29 cellular contexts compared by ENCODE assay signal in genomic region chr2:9091819-9092218, GRCh38.
A peak's percentile ranks its signal among the peaks of the same experiment; 100 is the strongest.
DNase-seq lines count a peak whose midpoint lies in the region; ATAC-seq, FAIRE-seq and TF ChIP-seq lines count a peak whose summit lies in the region.
"Had no signal": no experiment of that assay in that cellular context is flagged by ENCODE, and none has a peak within 500 bp of the region (broad histone marks: within the 10 kb centered on the region; RNA-seq: fewer than 3 reads in every experiment).

No MANE protein-coding gene starts in this region.

- intact Hi-C loops in Right ventricle myocardium superior (cut with DNase I): no loop called here

- no peaks in the 10 kb centered on the region for H3K36me3 ChIP-seq in osteoblast (ENCODE audit: insufficient read depth, low read length)
- H3K36me3 ChIP-seq: gastrocnemius medialis, upper lobe of right lung had no signal

- ATAC-seq in GM18511 (IDR thresholded peaks at IDR 0.05; ENCODE audit: unreplicated experiment) (peak; percentile 7), HG03175 (IDR thresholded peaks at IDR 0.05; ENCODE audit: unreplicated experiment) (peak; percentile 11), Right ventricle myocardium superior (ENCODE audit: poor library complexity) (no peak), GM21576 (IDR thresholded peaks at IDR 0.05; ENCODE audit: unreplicated experiment) (no peak)
- ATAC-seq: activated T-cell treated with anti-CD3 and anti-CD28 coated beads, Interleukin-2, amount 50 U/mL, for 4 hours; gastrocnemius medialis; GM23338; natural killer cell treated with Interleukin-12 subunit alpha and Interleukin-12 subunit beta and Interleukin-15 and Interleukin-18, amount 100 ng/mL, for 72 hours; right cardiac atrium; T-cell; upper lobe of right lung had no signal

- H4K20me1 ChIP-seq in osteoblast (ENCODE audit: insufficient read depth, low read length): no peaks in the 10 kb centered on the region

- TF ChIP-seq CTCF in osteoblast (IDR thresholded peaks at IDR 0.05; ENCODE audit: extremely low read depth, low read depth, low read length): no peak

- peak; percentile 94 for DNase-seq in osteoblast (ENCODE audit: insufficient read length, low spot score, missing footprints)
- no peak for DNase-seq in Right ventricle myocardium superior
- no peak for DNase-seq in NCI-H2107 (lab: John Stamatoyannopoulos, UW)
- DNase-seq in NCI-H748 (lab: John Stamatoyannopoulos, UW; ENCODE audit: unreplicated experiment): no peak
- DNase-seq: activated CD4-positive, alpha-beta T cell treated with anti-CD3 and anti-CD28 coated beads for 1 hour; activated naive CD4-positive, alpha-beta T cell treated with Interleukin-2 at 50 U/mL for 16 hours; activated T-cell treated with anti-CD3 and anti-CD28 coated beads, Interleukin-2, amount 50 U/mL, for 4 hours; anterior cingulate cortex; gastrocnemius medialis; hypothalamus; KBM-7; midbrain; NCI-H1694; NCI-H2227 treated with DMSO at 0.1 percent for 48 hours; NCI-H774; right cardiac atrium; SIG-M5; stimulated activated CD8-positive, alpha-beta memory T cell treated with anti-CD3 and anti-CD28 coated beads, Interleukin-4, amount 100 ng/mL, for 48 hours; T-cell; upper lobe of right lung had no signal

- no peak overlapping the region for H3K4me2 ChIP-seq in osteoblast (ENCODE audit: insufficient read depth, low read length)
- H3K4me2 ChIP-seq: GM23338 had no signal

- no peaks in the 10 kb centered on the region for H3K9me3 ChIP-seq in osteoblast (ENCODE audit: low read depth, low read length)
- H3K9me3 ChIP-seq: gastrocnemius medialis, upper lobe of right lung had no signal

- FAIRE-seq in TTC549 (lab: Jason Lieb, UNC): peak; percentile 71
- FAIRE-seq: G401.6, islet of Langerhans had no signal

- no peak overlapping the region for H3K27ac ChIP-seq in osteoblast (ENCODE audit: low read depth, low read length)
- H3K27ac ChIP-seq: gastrocnemius medialis, parathyroid adenoma, upper lobe of right lung had no signal

- H2AFZ ChIP-seq in osteoblast (ENCODE audit: low read length): no peak overlapping the region
- H2AFZ ChIP-seq: GM23338, parathyroid adenoma had no signal

- H3K79me2 ChIP-seq in osteoblast (ENCODE audit: insufficient read depth, low read length): no peaks in the 10 kb centered on the region
- H3K79me2 ChIP-seq: parathyroid adenoma had no signal

- H3K4me3 ChIP-seq in osteoblast (ENCODE audit: insufficient read depth, low read length): no peak overlapping the region
- H3K4me3 ChIP-seq: gastrocnemius medialis, GM23338, upper lobe of right lung had no signal

- no peaks in the 10 kb centered on the region for H3K27me3 ChIP-seq in osteoblast (ENCODE audit: insufficient read depth, low read length)
- H3K27me3 ChIP-seq: gastrocnemius medialis, upper lobe of right lung had no signal

- peaks cover 16% of the 10 kb centered on the region for H3K4me1 ChIP-seq in osteoblast (ENCODE audit: insufficient read depth, low read length)
- H3K4me1 ChIP-seq: gastrocnemius medialis had no signal

Comparison
In these comparisons a context has a peak if more than half of its experiments do, and no peak if none do; other contexts are left out.
1. ATAC-seq: peak in GM18511 (single experiment) and HG03175 (single experiment); none in Right ventricle myocardium superior (single experiment) and GM21576 (single experiment).